1 cellular context compared by ENCODE assay signal in genomic region chr3:23758253-23758838, GRCh38.
TF ChIP-seq lines count a peak whose summit lies in the region.

No MANE protein-coding gene starts in this region.

TF ChIP-seq in K562, 482 proteins besides CTCF, POLR2A, EP300 and RAD21 (continued from another document):
- TF ChIP-seq RBM39 (optimal IDR thresholded peaks at IDR 0.05; ENCODE audit: low read depth, low read length) (no peak), PREB (CRISPR knock-in tag; IDR thresholded peaks at IDR 0.05) (no peak), KDM5B (IDR thresholded peaks at IDR 0.05; ENCODE audit: insufficient replicate concordance, low read depth, low read length) (no peak), HMG20A (CRISPR knock-in tag; conservative IDR thresholded peaks at IDR 0.05) (no peak), RFX7 (CRISPR knock-in tag; IDR thresholded peaks at IDR 0.05) (no peak), MXD1 (CRISPR knock-in tag; IDR thresholded peaks at IDR 0.05; ENCODE audit: borderline replicate concordance, poor library complexity, severe bottlenecking) (no peak), POLR2AphosphoS5 (IDR thresholded peaks at IDR 0.05; ENCODE audit: control insufficient read depth, insufficient read depth, low read depth, low read length) (no peak), E2F4 (CRISPR knock-in tag; IDR thresholded peaks at IDR 0.05; ENCODE audit: low read depth) (no peak)
TF ChIP-seq in K562: peak in this region for 0.
